8 cellular contexts compared by ENCODE assay signal in the genomic region with DNA sequence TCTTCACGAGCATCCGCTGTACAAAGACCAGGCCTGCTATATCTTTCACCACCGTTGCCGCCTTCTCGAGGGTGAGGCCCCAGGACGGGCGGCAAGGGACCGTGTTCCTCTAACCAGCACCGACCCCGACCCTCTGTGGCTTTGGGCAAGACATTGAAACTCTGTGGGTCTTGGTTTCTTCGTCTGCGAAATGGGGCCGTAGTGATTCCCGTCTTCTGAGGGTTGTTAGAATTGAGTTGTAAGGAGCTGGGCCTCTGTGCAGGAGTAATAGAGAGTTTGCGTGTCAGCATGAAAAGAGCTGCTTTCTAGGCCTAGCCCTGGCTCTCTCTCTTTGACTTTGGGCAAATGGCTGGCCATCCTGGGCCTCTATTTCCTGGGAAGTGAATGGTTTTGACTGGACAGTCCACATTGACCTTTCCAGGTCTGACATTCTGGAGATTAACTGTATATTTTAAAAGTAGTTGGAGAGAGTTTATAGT. TPM values are rescaled to one million over a fixed set of nuclear protein-coding genes. Genes with fewer than 3 reads are reported as not detected.
DNase-seq lines count a peak whose midpoint lies in the region; TF ChIP-seq lines count a peak whose summit lies in the region.

No MANE protein-coding gene starts in this region.

- H3K27ac ChIP-seq in neural cell (ENCODE audit: low read length) = peak overlapping the region; percentile 59

- H3K9me2 ChIP-seq in neural cell (ENCODE audit: insufficient read depth, low read length) = no peaks in the 10 kb centered on the region

- peak overlapping the region; percentile 58 for H3K9ac ChIP-seq in endocrine pancreas (ENCODE audit: control insufficient read depth, insufficient read depth, low read length)
- peak overlapping the region; percentile 78 for H3K9ac ChIP-seq in neural cell (ENCODE audit: low read length)

- no peak for TF ChIP-seq EP300 in neural cell (conservative IDR thresholded peaks at IDR 0.05; ENCODE audit: poor library complexity, severe bottlenecking)

- H3K9me3 ChIP-seq in endocrine pancreas (ENCODE audit: control insufficient read depth, low read length) (no peaks in the 10 kb centered on the region), neural cell (ENCODE audit: low read length) (no peaks in the 10 kb centered on the region)

- peak overlapping the region; percentile 46 for H2AFZ ChIP-seq in neural cell (ENCODE audit: low read depth, low read length)

- H3F3A ChIP-seq in neural cell (ENCODE audit: insufficient read depth, low read length, poor library complexity, severe bottlenecking) = no peaks in the 10 kb centered on the region

- TF ChIP-seq RAD21 in neural cell (conservative IDR thresholded peaks at IDR 0.05) = no peak

- H3K36me3 ChIP-seq in endocrine pancreas (ENCODE audit: control insufficient read depth, insufficient read depth, low read length) = peaks cover 4% of the 10 kb centered on the region
- no peaks in the 10 kb centered on the region for H3K36me3 ChIP-seq in neural cell (ENCODE audit: insufficient read depth, low read length)

- H3K4me3 ChIP-seq in NB4 (ENCODE audit: low read depth, low read length) = peak overlapping the region; percentile 95
- peak overlapping the region; percentile 66 for H3K4me3 ChIP-seq in endocrine pancreas (ENCODE audit: control insufficient read depth, insufficient read depth, low read length)
- peak overlapping the region; percentile 93 for H3K4me3 ChIP-seq in neural cell (ENCODE audit: low read length)

- no peaks in the 10 kb centered on the region for H4K20me1 ChIP-seq in neural cell (ENCODE audit: insufficient read depth)

- H3K4me1 ChIP-seq in endocrine pancreas (ENCODE audit: control insufficient read depth, insufficient read depth, low read length) = peaks cover 12% of the 10 kb centered on the region

- H3K79me2 ChIP-seq in neural cell (replicated peaks; ENCODE audit: insufficient read depth, low read length) = peaks cover 25% of the 10 kb centered on the region

- peak overlapping the region; percentile 72 for H3K4me2 ChIP-seq in neural cell (ENCODE audit: low read length)

- H3K27me3 ChIP-seq in endocrine pancreas (ENCODE audit: control insufficient read depth, insufficient read depth, low read length) = no peaks in the 10 kb centered on the region
- no peaks in the 10 kb centered on the region for H3K27me3 ChIP-seq in neural cell (ENCODE audit: insufficient read depth, low read depth, low read length)

- TF ChIP-seq POLR2A in NB4 (IDR thresholded peaks at IDR 0.05; ENCODE audit: extremely low read depth, insufficient read length) = no peak

- TF ChIP-seq CTCF in NB4 (IDR thresholded peaks at IDR 0.05; ENCODE audit: low read depth, low read length) (no peak), neural cell (IDR thresholded peaks at IDR 0.05; ENCODE audit: poor library complexity, severe bottlenecking) (no peak)

- peak; percentile 20 for DNase-seq in stimulated activated CD4-positive, alpha-beta T cell treated with anti-CD3 and anti-CD28 coated beads, Interleukin-4, amount 100 ng/mL, for 24 hours
- DNase-seq in stimulated activated CD4-positive, alpha-beta T cell treated with anti-CD3 and anti-CD28 coated beads, Interleukin-12 subunit alpha, Interleukin-12 subunit beta, amount 100 ng/mL, for 4 hours = no peak
- DNase-seq in NB4 (ENCODE audit: low read depth) = no peak
- no peak for DNase-seq in ureter (ENCODE audit: low spot score)
- DNase-seq in NCI-H1105 (lab: John Stamatoyannopoulos, UW) = no peak
- DNase-seq in UCSD-AML1 (lab: John Stamatoyannopoulos, UW; ENCODE audit: unreplicated experiment) = no peak

TF ChIP-seq in neural cell, 6 proteins besides CTCF, POLR2A, EP300 and RAD21:
- TF ChIP-seq MXI1 (conservative IDR thresholded peaks at IDR 0.05; ENCODE audit: poor library complexity, severe bottlenecking) = no peak
- TF ChIP-seq, protein P1, sequence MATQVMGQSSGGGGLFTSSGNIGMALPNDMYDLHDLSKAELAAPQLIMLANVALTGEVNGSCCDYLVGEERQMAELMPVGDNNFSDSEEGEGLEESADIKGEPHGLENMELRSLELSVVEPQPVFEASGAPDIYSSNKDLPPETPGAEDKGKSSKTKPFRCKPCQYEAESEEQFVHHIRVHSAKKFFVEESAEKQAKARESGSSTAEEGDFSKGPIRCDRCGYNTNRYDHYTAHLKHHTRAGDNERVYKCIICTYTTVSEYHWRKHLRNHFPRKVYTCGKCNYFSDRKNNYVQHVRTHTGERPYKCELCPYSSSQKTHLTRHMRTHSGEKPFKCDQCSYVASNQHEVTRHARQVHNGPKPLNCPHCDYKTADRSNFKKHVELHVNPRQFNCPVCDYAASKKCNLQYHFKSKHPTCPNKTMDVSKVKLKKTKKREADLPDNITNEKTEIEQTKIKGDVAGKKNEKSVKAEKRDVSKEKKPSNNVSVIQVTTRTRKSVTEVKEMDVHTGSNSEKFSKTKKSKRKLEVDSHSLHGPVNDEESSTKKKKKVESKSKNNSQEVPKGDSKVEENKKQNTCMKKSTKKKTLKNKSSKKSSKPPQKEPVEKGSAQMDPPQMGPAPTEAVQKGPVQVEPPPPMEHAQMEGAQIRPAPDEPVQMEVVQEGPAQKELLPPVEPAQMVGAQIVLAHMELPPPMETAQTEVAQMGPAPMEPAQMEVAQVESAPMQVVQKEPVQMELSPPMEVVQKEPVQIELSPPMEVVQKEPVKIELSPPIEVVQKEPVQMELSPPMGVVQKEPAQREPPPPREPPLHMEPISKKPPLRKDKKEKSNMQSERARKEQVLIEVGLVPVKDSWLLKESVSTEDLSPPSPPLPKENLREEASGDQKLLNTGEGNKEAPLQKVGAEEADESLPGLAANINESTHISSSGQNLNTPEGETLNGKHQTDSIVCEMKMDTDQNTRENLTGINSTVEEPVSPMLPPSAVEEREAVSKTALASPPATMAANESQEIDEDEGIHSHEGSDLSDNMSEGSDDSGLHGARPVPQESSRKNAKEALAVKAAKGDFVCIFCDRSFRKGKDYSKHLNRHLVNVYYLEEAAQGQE (IDR thresholded peaks at IDR 0.05; ENCODE audit: borderline replicate concordance) = no peak
- TF ChIP-seq EZH2 (IDR thresholded peaks at IDR 0.05; ENCODE audit: borderline replicate concordance, insufficient read depth, low read length, poor library complexity, severe bottlenecking) = no peak
- no peak for TF ChIP-seq POLR2AphosphoS5 (IDR thresholded peaks at IDR 0.05)
- TF ChIP-seq SMC3 (conservative IDR thresholded peaks at IDR 0.05; ENCODE audit: poor library complexity) = no peak
- no peak for TF ChIP-seq TAF1 (IDR thresholded peaks at IDR 0.05; ENCODE audit: low read depth)

RNA-seq across cellular contexts. Expression of a gene that starts 0.6 kb away (rescaled TPM):
- 24.3 and 27.8 TPM in 2 replicates for polyA plus RNA-seq in neural cell
- polyA minus RNA-seq in neural cell = 20.4 and 24.1 TPM in 2 replicates
- total RNA-seq in ureter = 50.9 TPM

RNA-seq across cellular contexts. Expression of a gene that starts 0.7 kb away (rescaled TPM):
- 1.6 and 2.8 TPM in 2 replicates for polyA plus RNA-seq in neural cell
- 2.4 and 2.9 TPM in 2 replicates for polyA minus RNA-seq in neural cell
- 6.7 TPM for total RNA-seq in ureter

RNA-seq across cellular contexts. Expression of a gene that starts 47.8 kb away (rescaled TPM):
- not detected in 2 replicates for polyA plus RNA-seq in neural cell
- polyA minus RNA-seq in neural cell = not detected in 2 replicates
- 0.83 TPM for total RNA-seq in ureter
